ENCODE assay signal across 9 cellular contexts in genomic region chr11:113906038-113906437, GRCh38. TPM values are rescaled to one million over a fixed set of nuclear protein-coding genes. Genes with fewer than 3 reads are reported as not detected.
DNase-seq lines count a peak whose midpoint lies in the region; ATAC-seq and TF ChIP-seq lines count a peak whose summit lies in the region.
"Had no signal": no experiment of that assay in that cellular context is flagged by ENCODE, and none has a peak within 500 bp of the region (broad histone marks: within the 10 kb centered on the region; RNA-seq: fewer than 3 reads in every experiment).

No MANE protein-coding gene starts in this region.

- 60 to 64% (median 63%) methylated on average over 4 of the region's 4 CpGs for WGBS in psoas muscle, 3 donors

- H3K27me3 ChIP-seq in H7 (ENCODE audit: control insufficient read depth, insufficient read depth, low read length), result no peaks in the 10 kb centered on the region
- H3K27me3 ChIP-seq in colonic mucosa, result no peaks in the 10 kb centered on the region
- no peaks in the 10 kb centered on the region for H3K27me3 ChIP-seq in psoas muscle (ENCODE audit: insufficient read depth in 3 of 3, low read length in 2 of 3)
- no peaks in the 10 kb centered on the region for H3K27me3 ChIP-seq in vagina

- H3K27ac ChIP-seq in colonic mucosa, result no peak overlapping the region
- H3K27ac ChIP-seq in psoas muscle, result no peak overlapping the region
- no peak overlapping the region for H3K27ac ChIP-seq in vagina

- ATAC-seq in psoas muscle (peak in 3 of 4 donors; percentile 49 to 63 (median 61)), GM21737 (IDR thresholded peaks at IDR 0.05; ENCODE audit: unreplicated experiment) (no peak)
- ATAC-seq: sciatic nerve had no signal

- no peak overlapping the region for H3K4me3 ChIP-seq in H7 (ENCODE audit: insufficient read depth, low read depth, low read length)
- H3K4me3 ChIP-seq in colonic mucosa, result no peak overlapping the region
- H3K4me3 ChIP-seq in psoas muscle, result no peak overlapping the region
- H3K4me3 ChIP-seq in vagina, result no peak overlapping the region

- peak; percentile 56 for DNase-seq in H7
- DNase-seq in NCI-H510A treated with DMSO at 0.1 percent for 48 hours (lab: John Stamatoyannopoulos, UW), result peak; percentile 49
- peak; percentile 68 for DNase-seq in colonic mucosa
- DNase-seq in psoas muscle, result no peak
- DNase-seq in GM13977 (ENCODE audit: low spot score), result no peak
- no peak for DNase-seq in vagina (ENCODE audit: extremely low spot score in 2 of 2)
- DNase-seq: activated T-cell treated with anti-CD3 and anti-CD28 coated beads, Interleukin-2, amount 50 U/mL, for 48 hours had no signal

- in situ Hi-C loops in GM13977 (cut with MboI; ENCODE audit: low pct_unique_long_range_greater_than_20kb, low sequenced_read_pairs, unreplicated experiment), result no loop called here

- TF ChIP-seq CTCF in colonic mucosa (IDR thresholded peaks at IDR 0.05) (peak; percentile 34), psoas muscle (IDR thresholded peaks at IDR 0.05) (no peak), GM13977 (IDR thresholded peaks at IDR 0.05; ENCODE audit: extremely low read depth, insufficient read depth, missing control alignments) (no peak), vagina (IDR thresholded peaks at IDR 0.05) (no peak)

- intact Hi-C loops in colonic mucosa (cut with DNase I) (loop anchor here (10.0 kb wide), 1 partner anchor 129 kb away; no protein-coding TSS in a partner anchor), psoas muscle (cut with DNase I) (no loop called here), vagina (cut with DNase I) (no loop called here)

- H3K4me1 ChIP-seq in colonic mucosa (no peaks in the 10 kb centered on the region), psoas muscle (peaks cover 10% of the 10 kb centered on the region), vagina (no peaks in the 10 kb centered on the region)

- H3K9ac ChIP-seq in colonic mucosa (ENCODE audit: low read depth in 2 of 2, low read length in 2 of 2), result no peak overlapping the region

- TF ChIP-seq POLR2A in vagina (IDR thresholded peaks at IDR 0.05), result no peak

- H3K9me3 ChIP-seq in colonic mucosa (no peaks in the 10 kb centered on the region), psoas muscle (no peaks in the 10 kb centered on the region), vagina (no peaks in the 10 kb centered on the region)

- H3K36me3 ChIP-seq in H7 (replicated peaks; ENCODE audit: control insufficient read depth, insufficient read depth, low read length) (no peaks in the 10 kb centered on the region), colonic mucosa (no peaks in the 10 kb centered on the region), psoas muscle (ENCODE audit: insufficient read depth in 1 of 2, low read depth in 1 of 2) (no peaks in the 10 kb centered on the region), vagina (no peaks in the 10 kb centered on the region)

RNA-seq across cellular contexts. Expression of gene HTR3B, which starts 1.4 kb away (rescaled TPM):
- total RNA-seq in H7 (2014; rRNA removed; shearing (Covaris generic)), result not detected in 2 replicates
- not detected for total RNA-seq in colonic mucosa
- total RNA-seq in psoas muscle, result not detected
- polyA plus RNA-seq in psoas muscle, result under 1 TPM in 1 of 3 donors, not detected in 2; 0.01 TPM
- total RNA-seq in vagina, result not detected
- total RNA-seq: sciatic nerve had no signal

RNA-seq across cellular contexts. Expression of gene USP28, which starts 30.7 kb away (rescaled TPM):
- total RNA-seq in H7 (2014; rRNA removed; shearing (Covaris generic)), result 88.4 and 142 TPM in 2 replicates
- 10 to 100 TPM; 25.7 to 35.3 TPM for total RNA-seq in colonic mucosa
- total RNA-seq in psoas muscle, result 100 to 1,000 TPM in 3 of 4 donors, 10 to 100 TPM in 1; 89.1 to 120 (median 114) TPM
- polyA plus RNA-seq in psoas muscle, result 100 to 1,000 TPM in 1 of 3 donors, 10 to 100 TPM in 2; 35.4 to 224 (median 46.2) TPM
- 12.3 TPM for total RNA-seq in vagina

Comparison
In these comparisons a context has a peak if more than half of its experiments do, and no peak if none do; other contexts are left out.
1. DNase-seq: peak in H7 (single experiment), NCI-H510A treated with DMSO at 0.1 percent for 48 hours (single experiment) and colonic mucosa (single experiment); none in psoas muscle (0 of 2), GM13977 (single experiment) and vagina (0 of 2).